Comparison of ENCODE assay signal across 8 cellular contexts in the genomic region with DNA sequence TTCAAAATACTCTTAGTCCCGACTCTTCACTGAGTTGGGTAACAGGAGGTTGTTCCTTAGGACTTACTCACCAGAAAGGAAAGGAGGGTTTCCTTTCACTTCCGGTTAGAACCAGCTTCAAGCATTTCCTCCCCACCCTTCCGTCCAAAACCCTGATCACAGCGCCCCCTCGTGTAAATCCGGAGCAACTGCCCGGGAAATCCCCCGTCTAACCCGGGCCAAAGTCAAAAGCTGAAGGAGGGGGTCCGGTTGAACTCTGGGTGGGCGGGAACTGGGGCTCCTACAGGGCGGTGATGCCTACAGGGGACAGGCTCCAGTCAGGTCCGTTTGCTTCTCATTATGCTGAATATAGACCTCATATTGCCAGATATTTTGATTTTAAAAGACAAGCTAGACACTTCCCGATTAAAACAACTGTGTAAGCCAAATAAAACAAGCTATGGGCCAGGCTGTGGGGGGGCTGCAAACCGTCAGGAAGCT. TPM values are rescaled to one million over a fixed set of nuclear protein-coding genes. Genes with fewer than 3 reads are reported as not detected.
A peak's percentile ranks its signal among the peaks of the same experiment; 100 is the strongest.
DNase-seq lines count a peak whose midpoint lies in the region; ATAC-seq and TF ChIP-seq lines count a peak whose summit lies in the region.

No MANE protein-coding gene starts in this region.

- no peaks in the 10 kb centered on the region for H4K20me1 ChIP-seq in MM.1S (ENCODE audit: insufficient read depth, low read length)

- H3K27ac ChIP-seq in MM.1S (ENCODE audit: low read length) (no peak overlapping the region), SK-N-MC (no peak overlapping the region), upper lobe of left lung (peak overlapping the region; percentile 79 to 90 (median 86))

- H3K4me3 ChIP-seq in MM.1S (ENCODE audit: low read length) (peak overlapping the region; percentile 54), SK-N-MC (peak overlapping the region; percentile 44), upper lobe of left lung (peak overlapping the region in 2 of 4 donors; percentile 31 to 33)

- no peak overlapping the region for H3K4me3 Mint-ChIP-seq in activated naive CD4-positive, alpha-beta T cell treated with anti-CD3 and anti-CD28 coated beads, Interleukin-2, amount 10 ng/mL, durations not matched to agents 7 days and 5 days

- DNase-seq in GDM1 (lab: John Stamatoyannopoulos, UW), result peak; percentile 41
- DNase-seq in HCEC 1CT, result peak; percentile 93
- DNase-seq in MM.1S, result peak; percentile 82
- DNase-seq in SK-N-MC (ENCODE audit: low read depth, low spot score), result peak; percentile 52
- DNase-seq in activated naive CD4-positive, alpha-beta T cell treated with anti-CD3 and anti-CD28 coated beads, Interleukin-2, amount 10 ng/mL, durations not matched to agents 7 days and 5 days, result peak; percentile 85
- peak; percentile 73 for DNase-seq in Right ventricle myocardium inferior (ENCODE audit: missing footprints)
- peak; percentile 73 for DNase-seq in pons (ENCODE audit: low spot score)
- peak in 1 of 2 donors; percentile 79 for DNase-seq in upper lobe of left lung

- intact Hi-C loops in Right ventricle myocardium inferior (cut with DNase I), result loop anchor here (1.0 to 2.0 kb wide), 2 partner anchors 43 to 52 kb away; a partner anchor contains a TSS

- no peak for TF ChIP-seq POLR2A in upper lobe of left lung (IDR thresholded peaks at IDR 0.05)

- peak overlapping the region; percentile 25; the same call in 1 of the 2 replicates for H3K9ac ChIP-seq in MM.1S (ENCODE audit: low read length)
- peak overlapping the region; percentile 3 for H3K9ac ChIP-seq in SK-N-MC (ENCODE audit: insufficient read length)

- peak overlapping the region; percentile 78 for H3K4me2 ChIP-seq in MM.1S (ENCODE audit: low read depth, low read length)

- 2 to 3% methylated on average over 10 to 15 of the region's 15 CpGs for WGBS in upper lobe of left lung, 2 donors

- no peaks in the 10 kb centered on the region for H3K9me3 Mint-ChIP-seq in activated naive CD4-positive, alpha-beta T cell treated with anti-CD3 and anti-CD28 coated beads, Interleukin-2, amount 10 ng/mL, durations not matched to agents 7 days and 5 days

- no peaks in the 10 kb centered on the region for H3K27me3 ChIP-seq in MM.1S (replicated peaks; ENCODE audit: insufficient read depth, low read length)
- H3K27me3 ChIP-seq in upper lobe of left lung, result no peaks in the 10 kb centered on the region

- TF ChIP-seq CTCF in MM.1S (IDR thresholded peaks at IDR 0.05; ENCODE audit: low read length), result peak; percentile 95
- TF ChIP-seq CTCF in upper lobe of left lung (IDR thresholded peaks at IDR 0.05), result peak; percentile 81 to 92 (median 90)

- H3K4me1 Mint-ChIP-seq in activated naive CD4-positive, alpha-beta T cell treated with anti-CD3 and anti-CD28 coated beads, Interleukin-2, amount 10 ng/mL, durations not matched to agents 7 days and 5 days, result peaks cover 20% of the 10 kb centered on the region

- peak in 1 of 4 donors; percentile 45 for TF ChIP-seq EP300 in upper lobe of left lung (IDR thresholded peaks at IDR 0.05)

- H3K9me2 ChIP-seq in MM.1S (replicated peaks; ENCODE audit: insufficient read depth, low read length), result no peaks in the 10 kb centered on the region

- H3K79me2 ChIP-seq in MM.1S (ENCODE audit: low read length), result no peaks in the 10 kb centered on the region

- H3K27me3 Mint-ChIP-seq in activated naive CD4-positive, alpha-beta T cell treated with anti-CD3 and anti-CD28 coated beads, Interleukin-2, amount 10 ng/mL, durations not matched to agents 7 days and 5 days, result no peaks in the 10 kb centered on the region

- H2AFZ ChIP-seq in MM.1S (ENCODE audit: low read length), result peak overlapping the region; percentile 82

- CTCF ChIA-PET in activated naive CD4-positive, alpha-beta T cell treated with anti-CD3 and anti-CD28 coated beads, Interleukin-2, amount 10 ng/mL, durations not matched to agents 7 days and 5 days (lab: Charles Lee), result interaction anchor here (0.6 to 2.9 kb wide), 30 partner anchors 9 to 1543 kb away, joined by 3 to 18 read pairs (median 4); a partner anchor contains a TSS

- no peaks in the 10 kb centered on the region for H3K9me3 ChIP-seq in MM.1S (replicated peaks; ENCODE audit: insufficient read depth, low read length)
- no peaks in the 10 kb centered on the region for H3K9me3 ChIP-seq in SK-N-MC (ENCODE audit: low read depth, low read length)
- no peaks in the 10 kb centered on the region for H3K9me3 ChIP-seq in upper lobe of left lung

- H3K36me3 ChIP-seq in MM.1S (replicated peaks; ENCODE audit: insufficient read depth, low read length) (no peaks in the 10 kb centered on the region), SK-N-MC (ENCODE audit: insufficient read depth, low read length) (no peaks in the 10 kb centered on the region), upper lobe of left lung (no peaks in the 10 kb centered on the region)

- peak overlapping the region; percentile 46 for H3K27ac Mint-ChIP-seq in activated naive CD4-positive, alpha-beta T cell treated with anti-CD3 and anti-CD28 coated beads, Interleukin-2, amount 10 ng/mL, durations not matched to agents 7 days and 5 days

- H3F3A ChIP-seq in MM.1S (ENCODE audit: insufficient read depth, low read length), result no peaks in the 10 kb centered on the region

- no peaks in the 10 kb centered on the region for H3K36me3 Mint-ChIP-seq in activated naive CD4-positive, alpha-beta T cell treated with anti-CD3 and anti-CD28 coated beads, Interleukin-2, amount 10 ng/mL, durations not matched to agents 7 days and 5 days

- 0 out of 2 replicates have a peak, but pooled peaks cover 9% of the 10 kb centered on the region for H3K4me1 ChIP-seq in MM.1S (ENCODE audit: low read length)
- H3K4me1 ChIP-seq in upper lobe of left lung, result peaks cover 18 to 25% (median 19%) of the 10 kb centered on the region in 4 donors

- peak; percentile 92 for ATAC-seq in Right ventricle myocardium inferior
- ATAC-seq in upper lobe of left lung (ENCODE audit: low FRiP score in 2 of 2), result peak; percentile 95 to 96

RNA-seq across cellular contexts. Expression of a gene that starts 15.0 kb away (rescaled TPM):
- total RNA-seq in Right ventricle myocardium inferior, result 27.4 TPM
- total RNA-seq in upper lobe of left lung, result 100 to 1,000 TPM in 1 of 6 donors, 10 to 100 TPM in 5; 44.2 to 125 (median 62.0) TPM

RNA-seq across cellular contexts. Expression of a gene that starts 43.0 kb away (rescaled TPM):
- total RNA-seq in Right ventricle myocardium inferior, result 22.4 TPM
- total RNA-seq in upper lobe of left lung, result 10 to 100 TPM; 12.6 to 33.0 (median 30.0) TPM

RNA-seq across cellular contexts. Expression of a gene that starts 53.6 kb away (rescaled TPM):
- total RNA-seq in Right ventricle myocardium inferior (7.9 TPM), upper lobe of left lung (10 to 100 TPM in 5 of 6 donors, 1 to 10 TPM in 1; 10.0 to 41.7 (median 22.3) TPM)

Comparison
In these comparisons a context has a peak if more than half of its experiments do, and no peak if none do; other contexts are left out.
1. H3K27ac ChIP-seq: peak in upper lobe of left lung (4 of 4); none in MM.1S (single experiment) and SK-N-MC (single experiment).